Comparison of ENCODE assay signal across 11 cellular contexts in the genomic region with DNA sequence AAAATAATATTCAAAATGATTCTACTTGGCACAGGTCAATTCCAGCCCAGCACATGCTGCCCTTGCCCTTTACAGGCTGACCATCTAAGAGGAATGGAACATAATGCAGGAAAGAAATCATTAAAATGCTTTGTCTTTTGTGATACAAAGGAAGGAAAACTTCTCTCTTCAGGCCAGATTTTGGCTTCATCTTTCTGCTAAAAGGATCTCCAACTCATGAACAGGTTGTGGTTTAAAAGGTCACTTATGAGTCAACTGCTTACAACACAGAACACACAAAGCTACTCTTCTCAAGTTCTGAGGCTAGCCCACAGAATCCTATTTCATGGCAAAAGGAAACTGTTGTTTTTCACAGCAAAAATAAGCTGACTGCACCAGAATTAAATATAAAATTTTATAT.
DNase-seq lines count a peak whose midpoint lies in the region; ATAC-seq and TF ChIP-seq lines count a peak whose summit lies in the region.
"Had no signal": no experiment of that assay in that cellular context is flagged by ENCODE, and none has a peak within 500 bp of the region (broad histone marks: within the 10 kb centered on the region; RNA-seq: fewer than 3 reads in every experiment).

No MANE protein-coding gene starts in this region.

- no peak overlapping the region for H3K4me3 ChIP-seq in left lung

- peak; percentile 75 for ATAC-seq in GM18511 (IDR thresholded peaks at IDR 0.05; ENCODE audit: unreplicated experiment)
- ATAC-seq in HG02885 (IDR thresholded peaks at IDR 0.05; ENCODE audit: poor library complexity, unreplicated experiment) = peak; percentile 75
- ATAC-seq in left lung = peak; percentile 48
- no peak for ATAC-seq in GM18873 (IDR thresholded peaks at IDR 0.05; ENCODE audit: low FRiP score, unreplicated experiment)

- in situ Hi-C loops in SK-MEL-5 (cut with HindIII; ENCODE audit: low pct_unique_long_range_greater_than_20kb, low sequenced_read_pairs) = no loop called here

- no peaks in the 10 kb centered on the region for H3K36me3 ChIP-seq in left lung

- DNase-seq in SK-MEL-5 (ENCODE audit: low read depth, low spot score) = peak; percentile 82
- DNase-seq in left lung = no peak
- DNase-seq in epidermal melanocyte (ENCODE audit: insufficient read length, low spot score) = no peak
- DNase-seq in retina = no peak
- no peak for DNase-seq in NCI-H526 treated with DMSO at 0.1 percent for 48 hours (lab: John Stamatoyannopoulos, UW)
- DNase-seq: activated CD4-positive, alpha-beta memory T cell treated with anti-CD3 and anti-CD28 coated beads, Interleukin-2, amount 10 ng/mL, durations not matched to agents 7 days and 5 days; Kasumi-1; RPMI8226 had no signal

- H3K9me3 ChIP-seq in left lung = no peaks in the 10 kb centered on the region

- no peak for TF ChIP-seq CTCF in left lung (IDR thresholded peaks at IDR 0.05)

- H3K27me3 ChIP-seq in left lung = no peaks in the 10 kb centered on the region

- intact Hi-C loops in left lung (cut with DNase I) = no loop called here

- H3K27ac ChIP-seq in left lung = peak overlapping the region in 1 of 2 donors; percentile 13

- H3K4me1 ChIP-seq in left lung = peaks cover 0 to 28% of the 10 kb centered on the region in 2 donors
